In genomic region chr4:86482851-86483490, GRCh38 we compare ENCODE assay signal across 10 cellular contexts.
DNase-seq lines count a peak whose midpoint lies in the region; ATAC-seq and TF ChIP-seq lines count a peak whose summit lies in the region.
"Had no signal": no experiment of that assay in that cellular context is flagged by ENCODE, and none has a peak within 500 bp of the region (broad histone marks: within the 10 kb centered on the region; RNA-seq: fewer than 3 reads in every experiment).

No MANE protein-coding gene starts in this region.

- POLR2A ChIA-PET in HEK293T (lab: Yijun Ruan, JAX) = interaction anchor here (1.3 kb wide), 1 partner anchor 111 kb away, joined by 3 read pairs; the partner anchor contains the start of gene PTPN13

- CTCF ChIA-PET in HEK293T (lab: Yijun Ruan, JAX) = interaction anchor here (0.7 kb wide), 1 partner anchor 294 kb away, joined by 4 read pairs; no protein-coding TSS in a partner anchor

- ATAC-seq in HG02610 (IDR thresholded peaks at IDR 0.05; ENCODE audit: unreplicated experiment) (no peak), psoas muscle (no peak)
- ATAC-seq: left cardiac atrium had no signal

- intact Hi-C loops in ovary (cut with DNase I) (no loop called here), psoas muscle (cut with DNase I) (no loop called here)

- H3K4me3 ChIP-seq in NT2/D1 (ENCODE audit: insufficient read length, low read depth) = no peak overlapping the region
- H3K4me3 ChIP-seq in epithelial cell of proximal tubule (ENCODE audit: low read depth, low read length) = no peak overlapping the region
- no peak overlapping the region for H3K4me3 ChIP-seq in ovary
- no peak overlapping the region for H3K4me3 ChIP-seq in psoas muscle
- H3K4me3 ChIP-seq: SJSA1 had no signal

- TF ChIP-seq POLR2A in ovary (IDR thresholded peaks at IDR 0.05) = no peak

- TF ChIP-seq EP300 in ovary (IDR thresholded peaks at IDR 0.05) = no peak

- no peaks in the 10 kb centered on the region for H3K27me3 ChIP-seq in NT2/D1 (ENCODE audit: insufficient read depth, insufficient read length)
- H3K27me3 ChIP-seq in ovary = no peaks in the 10 kb centered on the region
- no peaks in the 10 kb centered on the region for H3K27me3 ChIP-seq in psoas muscle (ENCODE audit: insufficient read depth in 3 of 3, low read length in 2 of 3)
- H3K27me3 ChIP-seq: SJSA1 had no signal

- no peaks in the 10 kb centered on the region for H3K9me3 ChIP-seq in NT2/D1 (ENCODE audit: insufficient read depth, low read length)
- H3K9me3 ChIP-seq in ovary = no peaks in the 10 kb centered on the region
- H3K9me3 ChIP-seq in psoas muscle = no peaks in the 10 kb centered on the region
- H3K9me3 ChIP-seq: SJSA1 had no signal

- no peak overlapping the region for H3K27ac ChIP-seq in ovary
- H3K27ac ChIP-seq in psoas muscle = no peak overlapping the region
- H3K27ac ChIP-seq: HL-60, SJSA1 had no signal

- 51 to 55% (median 54%) methylated on average over 5 of the region's 5 CpGs for WGBS in ovary, 3 donors
- 37 to 44% (median 43%) methylated on average over 5 of the region's 5 CpGs for WGBS in psoas muscle, 3 donors

- H3K9ac ChIP-seq in NT2/D1 (ENCODE audit: insufficient read length, low read depth) = peak overlapping the region; percentile 63

- H3K4me1 ChIP-seq in NT2/D1 (ENCODE audit: insufficient read depth, insufficient read length) = no peaks in the 10 kb centered on the region
- H3K4me1 ChIP-seq in ovary (ENCODE audit: insufficient read depth) = no peaks in the 10 kb centered on the region
- H3K4me1 ChIP-seq in psoas muscle = no peaks in the 10 kb centered on the region
- H3K4me1 ChIP-seq: SJSA1 had no signal

- H3K36me3 ChIP-seq in NT2/D1 (ENCODE audit: insufficient read depth, insufficient read length, low read length) (no peaks in the 10 kb centered on the region), ovary (no peaks in the 10 kb centered on the region), psoas muscle (ENCODE audit: insufficient read depth in 1 of 2, low read depth in 1 of 2) (no peaks in the 10 kb centered on the region)
- H3K36me3 ChIP-seq: SJSA1 had no signal

- peak; percentile 27 for TF ChIP-seq CTCF in epithelial cell of proximal tubule (conservative IDR thresholded peaks at IDR 0.05; ENCODE audit: low read depth, low read length)
- no peak for TF ChIP-seq CTCF in ovary (IDR thresholded peaks at IDR 0.05)
- TF ChIP-seq CTCF in psoas muscle (IDR thresholded peaks at IDR 0.05) = no peak

- peak; percentile 50 for DNase-seq in HEK293T (ENCODE audit: extremely low spot score)
- peak; percentile 87 for DNase-seq in NT2/D1 (ENCODE audit: low read depth, low spot score)
- no peak for DNase-seq in epithelial cell of proximal tubule (ENCODE audit: low read depth)
- peak; percentile 81 for DNase-seq in retina
- no peak for DNase-seq in ovary
- DNase-seq in psoas muscle = no peak
- DNase-seq: left cardiac atrium had no signal

TF ChIP-seq in HEK293T, 16 proteins besides CTCF, POLR2A, EP300 and RAD21:
- TF ChIP-seq PKNOX1 (IDR thresholded peaks at IDR 0.05) (peak; percentile 81), L3MBTL2 (conservative IDR thresholded peaks at IDR 0.05) (no peak)

Comparison
In these comparisons a context has a peak if more than half of its experiments do, and no peak if none do; other contexts are left out.
1. DNase-seq: peak in HEK293T (single experiment), NT2/D1 (single experiment) and retina (single experiment); none in epithelial cell of proximal tubule (single experiment), ovary (0 of 5) and psoas muscle (0 of 2).